Comparison of ENCODE assay signal across 8 cellular contexts in the genomic region with DNA sequence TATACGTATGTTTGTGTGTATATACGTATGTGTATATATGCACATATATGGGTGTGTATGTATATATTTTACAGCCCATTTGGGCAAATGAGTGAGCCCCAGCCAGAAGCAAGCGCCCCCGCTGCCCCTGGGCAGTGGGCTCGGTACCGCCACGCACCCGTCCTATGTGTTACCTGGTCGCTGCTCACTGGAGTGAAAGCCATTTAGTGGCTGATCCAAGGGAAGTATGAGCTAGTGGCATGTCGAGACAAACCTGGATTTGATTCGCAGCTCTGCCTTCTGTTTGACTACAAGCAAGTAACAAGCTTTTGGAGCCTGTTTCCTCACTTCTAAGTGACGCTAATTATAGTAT. TPM values are rescaled to one million over a fixed set of nuclear protein-coding genes. Genes with fewer than 3 reads are reported as not detected.
DNase-seq lines count a peak whose midpoint lies in the region; ATAC-seq and TF ChIP-seq lines count a peak whose summit lies in the region.

No MANE protein-coding gene starts in this region.

- H4K8ac ChIP-seq in mesenchymal stem cell (ENCODE audit: low read length): peak overlapping the region; percentile 88

- TF ChIP-seq CTCF in left ventricle myocardium inferior (IDR thresholded peaks at IDR 0.05; ENCODE audit: borderline replicate concordance): no peak
- TF ChIP-seq CTCF in brain (conservative IDR thresholded peaks at IDR 0.05): no peak
- no peak for TF ChIP-seq CTCF in uterus (IDR thresholded peaks at IDR 0.05)

- peaks cover 13 to 28% (median 25%) of the 10 kb centered on the region in 5 experiments for H3K9me3 Mint-ChIP-seq in brain

- peak overlapping the region; percentile 24 to 63 for H3K4ac ChIP-seq in mesenchymal stem cell (ENCODE audit: low read depth in 1 of 2, low read length in 2 of 2)

- peaks cover 43% of the 10 kb centered on the region for H3K36me3 Mint-ChIP-seq in brain

- H3K9me3 ChIP-seq in left ventricle myocardium inferior (replicated peaks): peaks cover 21% of the 10 kb centered on the region
- no peaks in the 10 kb centered on the region for H3K9me3 ChIP-seq in mesenchymal stem cell (ENCODE audit: control insufficient read depth, low read length)
- H3K9me3 ChIP-seq in uterus: no peaks in the 10 kb centered on the region

- intact Hi-C loops in left ventricle myocardium inferior (cut with micrococcal nuclease): no loop called here
- intact Hi-C loops in Right ventricle myocardium inferior (cut with DNase I): loop anchor here (5.0 kb wide), 1 partner anchor 35 kb away; a partner anchor contains a TSS
- intact Hi-C loops in uterus (cut with DNase I; ENCODE audit: low total_unique reads): loop anchor here (10.0 kb wide), 2 partner anchors 63 to 527 kb away; a partner anchor contains a TSS

- 44% methylated on average over 11 of the region's 12 CpGs for WGBS in mesenchymal stem cell

- H3K27me3 ChIP-seq in left ventricle myocardium inferior (ENCODE audit: low read depth): no peaks in the 10 kb centered on the region
- H3K27me3 ChIP-seq in mesenchymal stem cell (ENCODE audit: control insufficient read depth in 1 of 2, insufficient read depth in 1 of 2, low read length in 2 of 2): no peaks in the 10 kb centered on the region
- no peaks in the 10 kb centered on the region for H3K27me3 ChIP-seq in uterus

- H3K4me3 ChIP-seq in left ventricle myocardium inferior: peak overlapping the region; percentile 79
- peak overlapping the region; percentile 72 to 73 for H3K4me3 ChIP-seq in mesenchymal stem cell (ENCODE audit: insufficient read depth in 1 of 2, low read depth in 1 of 2, low read length in 2 of 2)
- peak overlapping the region; percentile 48 to 68 for H3K4me3 ChIP-seq in uterus

- H3K27ac ChIP-seq in left ventricle myocardium inferior (replicated peaks): peak overlapping the region; percentile 97
- peak overlapping the region; percentile 38 for H3K27ac ChIP-seq in mesenchymal stem cell (ENCODE audit: low read length, poor library complexity, severe bottlenecking)
- peak overlapping the region; percentile 91 to 100 for H3K27ac ChIP-seq in uterus

- H3K79me1 ChIP-seq in mesenchymal stem cell (replicated peaks; ENCODE audit: low read length, poor library complexity, severe bottlenecking): no peaks in the 10 kb centered on the region

- H3K4me1 ChIP-seq in left ventricle myocardium inferior: peaks cover 25% of the 10 kb centered on the region
- H3K4me1 ChIP-seq in mesenchymal stem cell (ENCODE audit: control insufficient read depth, insufficient read depth, low read depth, low read length): peaks cover 10% of the 10 kb centered on the region
- peaks cover 0 to 5% of the 10 kb centered on the region in 2 donors for H3K4me1 ChIP-seq in uterus

- H3K27ac Mint-ChIP-seq in brain: peak overlapping the region in 2 of 5 experiments; percentile 58 to 66

- no peak for TF ChIP-seq POLR2A in uterus (IDR thresholded peaks at IDR 0.05)

- peak overlapping the region; percentile 95 for H3K9ac ChIP-seq in mesenchymal stem cell (ENCODE audit: low read length)

- H3K36me3 ChIP-seq in left ventricle myocardium inferior: no peaks in the 10 kb centered on the region
- peaks cover 0 to 3% of the 10 kb centered on the region in 2 experiments for H3K36me3 ChIP-seq in mesenchymal stem cell (ENCODE audit: control insufficient read depth in 1 of 2, insufficient read depth in 2 of 2, low read depth in 1 of 2, low read length in 2 of 2)
- H3K36me3 ChIP-seq in uterus: no peaks in the 10 kb centered on the region

- peak overlapping the region; percentile 65 to 69 for H2BK12ac ChIP-seq in mesenchymal stem cell (ENCODE audit: low read length in 2 of 2)

- peaks cover 31% of the 10 kb centered on the region for H3K27me3 Mint-ChIP-seq in brain

- no peak overlapping the region for H2AK5ac ChIP-seq in mesenchymal stem cell (ENCODE audit: low read length, severe bottlenecking)

- H2BK5ac ChIP-seq in mesenchymal stem cell (ENCODE audit: low read depth, low read length, poor library complexity, severe bottlenecking): no peak overlapping the region

- H2AFZ ChIP-seq in mesenchymal stem cell (ENCODE audit: low read depth, low read length): peak overlapping the region; percentile 8

- H3K4me3 Mint-ChIP-seq in brain: peak overlapping the region; percentile 69 to 84 (median 80)

- peaks cover 18% of the 10 kb centered on the region for H3K4me1 Mint-ChIP-seq in brain

- peak overlapping the region; percentile 45 to 98 for H3K18ac ChIP-seq in mesenchymal stem cell (ENCODE audit: low read depth in 1 of 2, low read length in 2 of 2)

- no peak overlapping the region for H4K91ac ChIP-seq in mesenchymal stem cell (ENCODE audit: low read length)

- no peak overlapping the region for H3K14ac ChIP-seq in mesenchymal stem cell (ENCODE audit: low read length in 2 of 2)

- no peak overlapping the region for H2BK120ac ChIP-seq in mesenchymal stem cell (ENCODE audit: low read depth, low read length)

- DNase-seq in left ventricle myocardium inferior (no peak), Right ventricle myocardium inferior (ENCODE audit: missing footprints) (no peak), mesenchymal stem cell (no peak), uterus (peak in 1 of 2 donors; percentile 36), NCI-H2081 (lab: John Stamatoyannopoulos, UW) (no peak), HCEC 1CT (no peak)

- H3K23ac ChIP-seq in mesenchymal stem cell (ENCODE audit: low read length in 2 of 2): no peak overlapping the region

- ATAC-seq in Right ventricle myocardium inferior (no peak), HG03095 (IDR thresholded peaks at IDR 0.05; ENCODE audit: unreplicated experiment) (no peak)

- peak overlapping the region; percentile 99 for H3K4me2 ChIP-seq in mesenchymal stem cell (ENCODE audit: low read length, poor library complexity, severe bottlenecking)

- H2BK15ac ChIP-seq in mesenchymal stem cell (ENCODE audit: low read depth, poor library complexity, severe bottlenecking): no peak overlapping the region

RNA-seq across cellular contexts. Expression of a gene that starts 35.8 kb away (rescaled TPM):
- 106 TPM for total RNA-seq in left ventricle myocardium inferior
- total RNA-seq in Right ventricle myocardium inferior: 87.3 TPM
- polyA plus RNA-seq in brain (ENCODE audit: insufficient read depth, low read depth, low replicate concordance): 85.0 TPM
- polyA plus RNA-seq in mesenchymal stem cell (2013, experiment 1 of 2): 69.2 TPM
- polyA plus RNA-seq in mesenchymal stem cell (2013, experiment 2 of 2): 68.5 TPM
- 100 to 1,000 TPM in 3 of 4 donors, 10 to 100 TPM in 1; 70.9 to 136 (median 125) TPM for total RNA-seq in uterus

Comparison
In these comparisons a context has a peak if more than half of its experiments do, and no peak if none do; other contexts are left out.
1. H3K27ac ChIP-seq: peak in every context shown above with its lines; median percentile 97 in left ventricle myocardium inferior; 96 in uterus; 38 in mesenchymal stem cell.